Comparison of ENCODE assay signal across 8 cellular contexts in the genomic region with DNA sequence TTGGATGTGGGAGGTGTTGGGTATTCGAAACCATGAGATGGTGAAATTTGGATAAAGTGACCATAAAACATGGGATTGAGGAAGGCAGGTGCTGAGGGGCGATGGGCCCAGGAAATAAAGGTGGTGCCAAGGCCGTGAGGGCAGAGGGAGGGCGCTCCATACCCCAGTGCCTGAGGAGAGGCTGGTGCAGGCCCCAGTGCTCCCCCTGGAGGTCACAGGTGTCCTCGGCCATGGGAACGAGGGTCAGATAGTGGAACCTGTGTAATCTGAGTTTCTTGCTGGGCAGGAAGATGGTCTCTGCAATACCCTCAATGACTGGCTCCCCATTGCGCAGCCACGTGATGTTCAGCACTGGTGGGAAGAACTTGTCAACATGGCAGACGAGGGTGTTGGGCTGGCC. TPM values are rescaled to one million over a fixed set of nuclear protein-coding genes. Genes with fewer than 3 reads are reported as not detected.
DNase-seq lines count a peak whose midpoint lies in the region; ATAC-seq and TF ChIP-seq lines count a peak whose summit lies in the region.

No MANE protein-coding gene starts in this region.

- H3K4me1 ChIP-seq in OCI-LY1 (ENCODE audit: insufficient read depth, low read length, severe bottlenecking): no peaks in the 10 kb centered on the region

- no peak overlapping the region for H3K4me3 ChIP-seq in OCI-LY1 (ENCODE audit: low read depth, low read length, poor library complexity, severe bottlenecking)

- no peaks in the 10 kb centered on the region for H4K20me1 ChIP-seq in OCI-LY1 (ENCODE audit: insufficient read depth, low read length)

- DNase-seq in D341Med (ENCODE audit: low spot score): peak; percentile 54
- peak; percentile 33 for DNase-seq in activated T-helper 9 cell treated with anti-CD3 and anti-CD28 coated beads, Interleukin-2, amount 50 U/mL, for 16 hours (ENCODE audit: low read depth)
- peak; percentile 78 for DNase-seq in iPS-NIHi11 (ENCODE audit: low spot score)
- DNase-seq in stimulated activated CD8-positive, alpha-beta memory T cell treated with anti-CD3 and anti-CD28 coated beads, Interleukin-7, amount 100 ng/mL, for 4 hours (ENCODE audit: low read depth in 2 of 2): peak; percentile 21 to 41
- no peak for DNase-seq in NCI-H2171 treated with DMSO at 0.1 percent for 48 hours (lab: John Stamatoyannopoulos, UW)
- no peak for DNase-seq in cerebellum (ENCODE audit: low spot score)

- no peak for ATAC-seq in HG02763 (IDR thresholded peaks at IDR 0.05; ENCODE audit: unreplicated experiment)

- no peak overlapping the region for H2AFZ ChIP-seq in OCI-LY1 (ENCODE audit: low read length)

- H3K9me3 ChIP-seq in OCI-LY1 (ENCODE audit: low read length): no peaks in the 10 kb centered on the region

- H3K27me3 ChIP-seq in OCI-LY1 (ENCODE audit: insufficient read depth, low read length): no peaks in the 10 kb centered on the region; the same call in 1 of the 2 replicates

- no peak overlapping the region for H3K9ac ChIP-seq in OCI-LY1 (ENCODE audit: low read length)

- no peaks in the 10 kb centered on the region for H3F3A ChIP-seq in OCI-LY1 (ENCODE audit: insufficient read depth, low read length)

- no peaks in the 10 kb centered on the region for H3K9me2 ChIP-seq in OCI-LY1 (ENCODE audit: low read depth, low read length)

- peak; percentile 90 for TF ChIP-seq CTCF in OCI-LY1 (IDR thresholded peaks at IDR 0.05; ENCODE audit: low read length)

- no peaks in the 10 kb centered on the region for H3K36me3 ChIP-seq in OCI-LY1 (ENCODE audit: insufficient read depth, low read length)

- no peaks in the 10 kb centered on the region for H3K79me2 ChIP-seq in OCI-LY1 (ENCODE audit: insufficient read depth, low read length)

- H3K4me2 ChIP-seq in OCI-LY1 (ENCODE audit: low read length): no peak overlapping the region

- no peak overlapping the region for H3K27ac ChIP-seq in OCI-LY1 (ENCODE audit: low read depth, low read length, poor library complexity, severe bottlenecking)

RNA-seq across cellular contexts. Expression of a gene that starts 16.2 kb away (rescaled TPM):
- total RNA-seq in cerebellum: 1.8 TPM

RNA-seq across cellular contexts. Expression of a gene that starts 18.5 kb away (rescaled TPM):
- 1.9 TPM for total RNA-seq in cerebellum

Comparison
In these comparisons a context has a peak if more than half of its experiments do, and no peak if none do; other contexts are left out.
1. DNase-seq: peak in D341Med (single experiment), activated T-helper 9 cell treated with anti-CD3 and anti-CD28 coated beads, Interleukin-2, amount 50 U/mL, for 16 hours (single experiment), iPS-NIHi11 (single experiment) and stimulated activated CD8-positive, alpha-beta memory T cell treated with anti-CD3 and anti-CD28 coated beads, Interleukin-7, amount 100 ng/mL, for 4 hours (2 of 2); none in NCI-H2171 treated with DMSO at 0.1 percent for 48 hours (single experiment) and cerebellum (single experiment).